In genomic region chr11:63235471-63236461, GRCh38 we compare ENCODE assay signal across 12 cellular contexts. TPM values are rescaled to one million over a fixed set of nuclear protein-coding genes. Genes with fewer than 3 reads are reported as not detected.
"Had no signal": no experiment of that assay in that cellular context is flagged by ENCODE, and none has a peak within 500 bp of the region (broad histone marks: within the 10 kb centered on the region; RNA-seq: fewer than 3 reads in every experiment).

No MANE protein-coding gene starts in this region.

RNA-seq across cellular contexts. Expression of gene SLC22A25, which starts 7.6 kb away (rescaled TPM):
- total RNA-seq: activated CD4-positive, alpha-beta memory T cell treated with anti-CD3 and anti-CD28 coated beads, Interleukin-2, amount 10 ng/mL, durations not matched to agents 7 days and 5 days; activated CD4-positive, alpha-beta T cell treated with anti-CD3 and anti-CD28 coated beads, Interleukin-2, amount 10 ng/mL, durations not matched to agents 7 days and 5 days; activated CD8-positive, alpha-beta memory T cell treated with anti-CD3 and anti-CD28 coated beads, Interleukin-2, amount 10 ng/mL, durations not matched to agents 7 days and 5 days; activated naive CD4-positive, alpha-beta T cell treated with anti-CD3 and anti-CD28 coated beads for 36 hours; activated naive CD8-positive, alpha-beta T cell treated with anti-CD3 and anti-CD28 coated beads for 36 hours; activated T-helper 17 cell treated with anti-CD3 and anti-CD28 coated beads, Interleukin-2, amount 50 U/mL, for 72 hours; aorta; chondrocyte; Right ventricle myocardium superior; T-helper 1 cell treated with Interleukin-12 subunit alpha and Interleukin-12 subunit beta and Interleukin-4 antibody, amounts not matched to agents 30 ng/mL and 1 ng/mL, for 36 hours; T-helper 2 cell treated with Interferon-gamma antibody and Interleukin-4, amounts not matched to agents 100 ng/mL and 5 ng/mL, for 36 hours had no signal
- polyA plus RNA-seq: aorta, IgD-negative memory B cell had no signal
